32 cellular contexts compared by ENCODE assay signal in the genomic region with DNA sequence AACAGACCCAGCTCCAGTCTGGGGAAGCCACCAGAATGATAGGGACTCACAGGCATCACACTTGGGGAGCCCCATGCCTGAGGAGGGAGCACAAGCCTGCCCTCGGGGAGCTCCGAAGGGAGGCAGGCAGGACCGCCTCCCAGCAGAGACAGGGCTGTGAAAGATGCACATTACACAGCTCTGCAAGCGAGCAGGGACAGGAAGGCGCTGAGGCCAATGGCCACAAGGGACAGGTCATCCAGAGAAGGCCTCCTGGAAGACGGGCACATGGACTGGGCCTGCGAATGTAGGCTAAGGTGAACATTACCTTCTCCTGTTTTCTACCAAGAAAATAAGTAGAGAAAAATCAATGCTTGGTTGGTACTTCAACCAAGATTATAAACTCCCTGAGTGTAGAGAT. TPM values are rescaled to one million over a fixed set of nuclear protein-coding genes. Genes with fewer than 3 reads are reported as not detected.
"Had no signal": no experiment of that assay in that cellular context is flagged by ENCODE, and none has a peak within 500 bp of the region (broad histone marks: within the 10 kb centered on the region; RNA-seq: fewer than 3 reads in every experiment).

No MANE protein-coding gene starts in this region.

- H3K4me3 Mint-ChIP-seq: activated B cell treated with CpG ODN at 0.5 μM for 24 hours; activated CD8-positive, alpha-beta T cell treated with anti-CD3 and anti-CD28 coated beads for 36 hours; activated naive CD8-positive, alpha-beta T cell; activated T-cell treated with anti-CD3 and anti-CD28 coated beads, Interleukin-2, amount 50 U/mL, for 4 hours; activated T-helper 17 cell treated with anti-CD3 and anti-CD28 coated beads, Interleukin-2, amount 50 U/mL, for 72 hours; effector memory CD8-positive, alpha-beta T cell; T-cell; T-helper 1 cell treated with Interleukin-12 subunit alpha and Interleukin-12 subunit beta and Interleukin-4 antibody, amounts not matched to agents 30 μg/mL and 1 μg/mL, for 36 hours had no signal

- DNase-seq: activated B cell treated with CpG ODN at 0.5 μM for 24 hours; activated CD4-positive, alpha-beta T cell treated with anti-CD3 and anti-CD28 coated beads for 48 hours; activated CD4-positive, alpha-beta T cell treated with anti-CD3 and anti-CD28 coated beads, Interleukin-2, amount 50 U/mL, for 1 hour; activated CD4-positive, alpha-beta T cell treated with anti-CD3 and anti-CD28 coated beads, Interleukin-2, amount 50 U/mL, for 48 hours; activated CD8-positive, alpha-beta memory T cell treated with anti-CD3 and anti-CD28 coated beads for 24 hours; activated CD8-positive, alpha-beta T cell treated with anti-CD3 and anti-CD28 coated beads for 36 hours; activated effector memory CD4-positive, alpha-beta T cell treated with Interleukin-2 at 50 U/mL for 16 hours; activated gamma-delta T cell treated with Interleukin-2 at 50 U/mL for 16 hours; activated naive CD4-positive, alpha-beta T cell treated with anti-CD3 and anti-CD28 coated beads, Interleukin-2, amount 50 U/mL, for 16 hours; activated naive CD4-positive, alpha-beta T cell treated with Interleukin-2 at 50 U/mL for 16 hours; activated T-cell treated with anti-CD3 and anti-CD28 coated beads, Interleukin-2, amount 50 U/mL, for 4 hours; amniotic stem cell; anterior cingulate cortex; body of pancreas; caudate nucleus; cortex of kidney; dermis blood vessel endothelial cell; effector CD4-positive, alpha-beta T cell; effector memory CD8-positive, alpha-beta T cell; esophagus squamous epithelium; foreskin melanocyte; SW 1271; T-cell; T-helper 9 cell; WERI-Rb-1 had no signal

- ATAC-seq: activated CD4-positive, CD25-positive, alpha-beta regulatory T cell treated with anti-CD3 and anti-CD28 coated beads, Interleukin-2, amount 50 U/mL, for 24 hours; activated CD8-positive, alpha-beta T cell treated with anti-CD3 and anti-CD28 coated beads for 36 hours; activated T-cell treated with anti-CD3 and anti-CD28 coated beads, Interleukin-2, amount 50 U/mL, for 4 hours; activated T-helper 17 cell treated with anti-CD3 and anti-CD28 coated beads, Interleukin-2, amount 50 U/mL, for 72 hours; body of pancreas; effector memory CD8-positive, alpha-beta T cell; gastroesophageal sphincter; T-cell had no signal

- H3K9me3 Mint-ChIP-seq: activated B cell treated with CpG ODN at 0.5 μM for 24 hours; activated CD8-positive, alpha-beta T cell treated with anti-CD3 and anti-CD28 coated beads for 36 hours; activated T-cell treated with anti-CD3 and anti-CD28 coated beads, Interleukin-2, amount 50 U/mL, for 4 hours; activated T-helper 17 cell treated with anti-CD3 and anti-CD28 coated beads, Interleukin-2, amount 50 U/mL, for 72 hours; effector memory CD8-positive, alpha-beta T cell; T-cell; T-helper 1 cell treated with Interleukin-12 subunit alpha and Interleukin-12 subunit beta and Interleukin-4 antibody, amounts not matched to agents 30 μg/mL and 1 μg/mL, for 36 hours had no signal

- H3K36me3 ChIP-seq: WERI-Rb-1 had no signal

- H3K27ac ChIP-seq: body of pancreas, epithelial cell of prostate, esophagus squamous epithelium, gastroesophageal sphincter, WERI-Rb-1 had no signal

- H3K27ac Mint-ChIP-seq: activated B cell treated with CpG ODN at 0.5 μM for 24 hours; activated CD8-positive, alpha-beta T cell treated with anti-CD3 and anti-CD28 coated beads for 36 hours; activated naive CD8-positive, alpha-beta T cell; activated T-helper 17 cell treated with anti-CD3 and anti-CD28 coated beads, Interleukin-2, amount 50 U/mL, for 72 hours; effector memory CD8-positive, alpha-beta T cell; T-cell; T-helper 1 cell treated with Interleukin-12 subunit alpha and Interleukin-12 subunit beta and Interleukin-4 antibody, amounts not matched to agents 30 μg/mL and 1 μg/mL, for 36 hours had no signal

- H3K36me3 Mint-ChIP-seq: activated naive CD8-positive, alpha-beta T cell; T-cell had no signal

- H3K4me3 ChIP-seq: body of pancreas, esophagus squamous epithelium, gastroesophageal sphincter had no signal

- H3K9me3 ChIP-seq: body of pancreas, esophagus squamous epithelium, gastroesophageal sphincter had no signal

RNA-seq across cellular contexts. Expression of gene NPR1, which starts 4.2 kb away (rescaled TPM):
- total RNA-seq: activated CD8-positive, alpha-beta T cell treated with anti-CD3 and anti-CD28 coated beads for 36 hours; T-helper 2 cell treated with Interferon-gamma antibody and Interleukin-4, amounts not matched to agents 100 ng/mL and 5 ng/mL, for 36 hours had no signal
